ENCODE assay signal across 19 cellular contexts in the genomic region with DNA sequence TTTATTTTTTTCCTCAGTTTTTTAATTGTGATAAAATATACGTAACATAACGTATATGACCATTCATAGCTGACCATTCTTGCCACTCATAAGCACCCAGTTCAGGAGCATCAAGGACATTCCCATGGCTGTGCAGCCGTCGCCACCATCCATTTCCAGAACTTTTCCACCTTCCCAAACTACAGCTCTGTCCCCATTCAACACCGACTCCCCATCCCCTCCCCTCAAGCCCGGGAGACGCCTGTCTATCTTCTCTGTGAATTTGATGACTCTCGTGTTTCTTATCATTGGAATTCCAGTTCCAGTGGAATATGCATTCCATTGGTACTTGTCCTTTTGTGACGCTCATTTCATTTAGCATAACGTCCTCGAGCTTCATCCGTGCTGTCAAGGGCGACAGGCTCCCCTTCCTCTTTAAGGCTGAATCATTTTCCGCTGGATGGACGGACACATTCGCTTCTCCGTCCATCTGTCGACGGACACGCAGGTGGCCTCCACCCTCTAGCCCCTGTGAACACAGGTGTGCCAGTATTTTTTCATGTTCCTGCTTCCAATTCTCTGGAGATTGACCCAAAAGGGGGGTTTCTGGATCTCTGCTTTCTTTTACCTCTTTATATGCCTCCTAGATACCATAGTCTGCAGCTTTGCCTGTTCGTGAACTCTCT.
A peak's percentile ranks its signal among the peaks of the same experiment; 100 is the strongest.
DNase-seq lines count a peak whose midpoint lies in the region; ATAC-seq and TF ChIP-seq lines count a peak whose summit lies in the region.
"Had no signal": no experiment of that assay in that cellular context is flagged by ENCODE, and none has a peak within 500 bp of the region (broad histone marks: within the 10 kb centered on the region; RNA-seq: fewer than 3 reads in every experiment).

No MANE protein-coding gene starts in this region.

- no peak overlapping the region for H3K27ac Mint-ChIP-seq in natural killer cell treated with Interleukin-12 subunit alpha and Interleukin-12 subunit beta and Interleukin-15 and Interleukin-18, amount 100 ng/mL, for 72 hours
- H3K27ac Mint-ChIP-seq in natural killer cell (no peak overlapping the region), T-cell (no peak overlapping the region)

- peaks cover 0 to 4% (median 0%) of the 10 kb centered on the region in 8 donors for H3K9me3 ChIP-seq in spleen

- peak; percentile 34 for DNase-seq in natural killer cell treated with Interleukin-12 subunit alpha and Interleukin-12 subunit beta and Interleukin-15 and Interleukin-18, amount 100 ng/mL, for 72 hours (ENCODE audit: low spot score)
- no peak for DNase-seq in natural killer cell
- peak; percentile 31 for DNase-seq in islet precursor cell
- DNase-seq in spleen = peak; percentile 7
- DNase-seq in glomerular visceral epithelial cell (ENCODE audit: extremely low spot score) = no peak
- no peak for DNase-seq in T-cell
- no peak for DNase-seq in HCEC 1CT
- DNase-seq: ACHN, C1 segment of cervical spinal cord, DMS79, IMR-90, NCI-H1417, NCI-H187, NCI-H2107, NCI-H226, NCI-H524, NCI-H82, OCI-M1, SIG-M5 had no signal

- WGBS in spleen, 5 donors = 71 to 81% (median 78%) methylated on average over 21 of the region's 21 CpGs

- H3K4me1 ChIP-seq in spleen = no peaks in the 10 kb centered on the region

- TF ChIP-seq CTCF in natural killer cell (IDR thresholded peaks at IDR 0.05) = no peak
- no peak for TF ChIP-seq CTCF in spleen (IDR thresholded peaks at IDR 0.05 in 8 of 11, conservative IDR thresholded peaks at IDR 0.05 in 3 of 11)

- no peak overlapping the region for H3K4me3 ChIP-seq in spleen

- CTCF ChIA-PET in T-cell (lab: Charles Lee) = no interaction called here

- intact Hi-C loops in natural killer cell (cut with micrococcal nuclease) (no loop called here), spleen (cut with DNase I; ENCODE audit: low total_unique reads) (no loop called here)

- no peaks in the 10 kb centered on the region for H3K36me3 ChIP-seq in spleen

- ATAC-seq in natural killer cell treated with Interleukin-12 subunit alpha and Interleukin-12 subunit beta and Interleukin-15 and Interleukin-18, amount 100 ng/mL, for 72 hours = no peak
- ATAC-seq in natural killer cell (no peak), T-cell (replicated peaks in 1 of 4) (no peak)

- H3K4me1 Mint-ChIP-seq in natural killer cell treated with Interleukin-12 subunit alpha and Interleukin-12 subunit beta and Interleukin-15 and Interleukin-18, amount 100 ng/mL, for 72 hours (ENCODE audit: low read depth in 2 of 2) = no peaks in the 10 kb centered on the region
- H3K4me1 Mint-ChIP-seq in natural killer cell = no peaks in the 10 kb centered on the region
- no peaks in the 10 kb centered on the region for H3K4me1 Mint-ChIP-seq in T-cell

- H3K9me3 Mint-ChIP-seq in natural killer cell treated with Interleukin-12 subunit alpha and Interleukin-12 subunit beta and Interleukin-15 and Interleukin-18, amount 100 ng/mL, for 72 hours = no peaks in the 10 kb centered on the region
- H3K9me3 Mint-ChIP-seq in natural killer cell (no peaks in the 10 kb centered on the region), T-cell (no peaks in the 10 kb centered on the region)

- H3K4me3 Mint-ChIP-seq in natural killer cell treated with Interleukin-12 subunit alpha and Interleukin-12 subunit beta and Interleukin-15 and Interleukin-18, amount 100 ng/mL, for 72 hours = no peak overlapping the region
- H3K4me3 Mint-ChIP-seq in natural killer cell (no peak overlapping the region), T-cell (no peak overlapping the region)

- H3K27me3 Mint-ChIP-seq in natural killer cell treated with Interleukin-12 subunit alpha and Interleukin-12 subunit beta and Interleukin-15 and Interleukin-18, amount 100 ng/mL, for 72 hours = peaks cover 7% of the 10 kb centered on the region in 2 donors
- H3K27me3 Mint-ChIP-seq in natural killer cell (ENCODE audit: low read depth in 2 of 2) (peaks cover 8 to 16% of the 10 kb centered on the region in 2 donors), T-cell (peaks cover 11 to 18% of the 10 kb centered on the region in 2 donors)

- no peak for TF ChIP-seq POLR2A in spleen (IDR thresholded peaks at IDR 0.05)

- no peak overlapping the region for H3K27ac ChIP-seq in spleen

- H3K27me3 ChIP-seq in spleen (replicated peaks in 1 of 7) = peaks cover 0 to 94% (median 19%) of the 10 kb centered on the region in 7 donors

- POLR2A ChIA-PET in T-cell (lab: Charles Lee) = no interaction called here

- H3K36me3 Mint-ChIP-seq in natural killer cell treated with Interleukin-12 subunit alpha and Interleukin-12 subunit beta and Interleukin-15 and Interleukin-18, amount 100 ng/mL, for 72 hours = no peaks in the 10 kb centered on the region
- H3K36me3 Mint-ChIP-seq in natural killer cell (no peaks in the 10 kb centered on the region), T-cell (no peaks in the 10 kb centered on the region)

Comparison
In these comparisons a context has a peak if more than half of its experiments do, and no peak if none do; other contexts are left out.
1. DNase-seq: peak in natural killer cell treated with Interleukin-12 subunit alpha and Interleukin-12 subunit beta and Interleukin-15 and Interleukin-18, amount 100 ng/mL, for 72 hours (single experiment), islet precursor cell (single experiment) and spleen (single experiment); none in natural killer cell (single experiment), glomerular visceral epithelial cell (single experiment), T-cell (0 of 34) and HCEC 1CT (single experiment).